8 cellular contexts compared by ENCODE assay signal in genomic region chr20:44965651-44966029, GRCh38.
A peak's percentile ranks its signal among the peaks of the same experiment; 100 is the strongest.
DNase-seq lines count a peak whose midpoint lies in the region; ATAC-seq lines count a peak whose summit lies in the region.

No MANE protein-coding gene starts in this region.

- no peak for DNase-seq in stimulated activated naive CD8-positive, alpha-beta T cell treated with anti-CD3 and anti-CD28 coated beads, Interleukin-15, Interleukin-2, amounts not matched to agents 100 U/mL and 50 U/mL, for 24 hours
- no peak for DNase-seq in central memory CD8-positive, alpha-beta T cell (ENCODE audit: low spot score in 2 of 2)
- DNase-seq in amygdala (lab: John Stamatoyannopoulos, UW) (no peak), RPMI8226 (no peak)
- DNase-seq in activated CD4-positive, alpha-beta T cell treated with anti-CD3 and anti-CD28 coated beads, Interleukin-2, amount 50 U/mL, for 4 hours, result no peak

- H3K27me3 Mint-ChIP-seq in stimulated activated naive CD8-positive, alpha-beta T cell treated with anti-CD3 and anti-CD28 coated beads, Interleukin-15, Interleukin-2, amounts not matched to agents 100 ng/mL and 50 ng/mL, for 24 hours, result no peaks in the 10 kb centered on the region
- no peaks in the 10 kb centered on the region for H3K27me3 Mint-ChIP-seq in central memory CD8-positive, alpha-beta T cell

- peaks cover 34% of the 10 kb centered on the region for H3K36me3 Mint-ChIP-seq in stimulated activated naive CD8-positive, alpha-beta T cell treated with anti-CD3 and anti-CD28 coated beads, Interleukin-15, Interleukin-2, amounts not matched to agents 100 ng/mL and 50 ng/mL, for 24 hours (ENCODE audit: low read depth)
- peaks cover 27% of the 10 kb centered on the region for H3K36me3 Mint-ChIP-seq in central memory CD8-positive, alpha-beta T cell (ENCODE audit: insufficient read depth)

- peaks cover 12% of the 10 kb centered on the region for H3K4me1 ChIP-seq in muscle layer of colon (ENCODE audit: insufficient read depth, low read length)

- peaks cover 77% of the 10 kb centered on the region for H3K4me1 Mint-ChIP-seq in stimulated activated naive CD8-positive, alpha-beta T cell treated with anti-CD3 and anti-CD28 coated beads, Interleukin-15, Interleukin-2, amounts not matched to agents 100 ng/mL and 50 ng/mL, for 24 hours (ENCODE audit: low read depth)
- peaks cover 59% of the 10 kb centered on the region for H3K4me1 Mint-ChIP-seq in central memory CD8-positive, alpha-beta T cell

- H3K9me3 Mint-ChIP-seq in stimulated activated naive CD8-positive, alpha-beta T cell treated with anti-CD3 and anti-CD28 coated beads, Interleukin-15, Interleukin-2, amounts not matched to agents 100 ng/mL and 50 ng/mL, for 24 hours, result no peaks in the 10 kb centered on the region
- no peaks in the 10 kb centered on the region for H3K9me3 Mint-ChIP-seq in central memory CD8-positive, alpha-beta T cell

- H3K4me3 Mint-ChIP-seq in stimulated activated naive CD8-positive, alpha-beta T cell treated with anti-CD3 and anti-CD28 coated beads, Interleukin-15, Interleukin-2, amounts not matched to agents 100 ng/mL and 50 ng/mL, for 24 hours, result peak overlapping the region; percentile 99
- peak overlapping the region; percentile 100 for H3K4me3 Mint-ChIP-seq in central memory CD8-positive, alpha-beta T cell

- H3K4me3 ChIP-seq in muscle layer of colon (ENCODE audit: low read depth in 1 of 2, low read length in 2 of 2), result peak overlapping the region; percentile 76 to 98

- peak overlapping the region; percentile 89 for H3K27ac Mint-ChIP-seq in stimulated activated naive CD8-positive, alpha-beta T cell treated with anti-CD3 and anti-CD28 coated beads, Interleukin-15, Interleukin-2, amounts not matched to agents 100 ng/mL and 50 ng/mL, for 24 hours
- peak overlapping the region; percentile 98 for H3K27ac Mint-ChIP-seq in central memory CD8-positive, alpha-beta T cell (ENCODE audit: low read depth)

- H3K36me3 ChIP-seq in muscle layer of colon (ENCODE audit: insufficient read depth, low read length), result no peaks in the 10 kb centered on the region

- H3K9ac ChIP-seq in muscle layer of colon (ENCODE audit: low read length), result peak overlapping the region; percentile 78

- peak overlapping the region; percentile 66 for H3K27ac ChIP-seq in muscle layer of colon (ENCODE audit: low read depth, low read length)

- H3K9me3 ChIP-seq in muscle layer of colon (ENCODE audit: low read length), result no peaks in the 10 kb centered on the region

- H3K27me3 ChIP-seq in muscle layer of colon (ENCODE audit: control insufficient read depth in 1 of 2, insufficient read depth in 2 of 2, low read length in 2 of 2), result no peaks in the 10 kb centered on the region

- no peak for ATAC-seq in stimulated activated naive CD8-positive, alpha-beta T cell treated with anti-CD3 and anti-CD28 coated beads, Interleukin-15, Interleukin-2, amounts not matched to agents 100 U/mL and 50 U/mL, for 24 hours
- no peak for ATAC-seq in central memory CD8-positive, alpha-beta T cell (replicated peaks; ENCODE audit: extremely low read depth, poor library complexity, severe bottlenecking)
- no peak for ATAC-seq in GM19467 (IDR thresholded peaks at IDR 0.05; ENCODE audit: unreplicated experiment)
